ENCODE assay signal across 8 cellular contexts in the genomic region with DNA sequence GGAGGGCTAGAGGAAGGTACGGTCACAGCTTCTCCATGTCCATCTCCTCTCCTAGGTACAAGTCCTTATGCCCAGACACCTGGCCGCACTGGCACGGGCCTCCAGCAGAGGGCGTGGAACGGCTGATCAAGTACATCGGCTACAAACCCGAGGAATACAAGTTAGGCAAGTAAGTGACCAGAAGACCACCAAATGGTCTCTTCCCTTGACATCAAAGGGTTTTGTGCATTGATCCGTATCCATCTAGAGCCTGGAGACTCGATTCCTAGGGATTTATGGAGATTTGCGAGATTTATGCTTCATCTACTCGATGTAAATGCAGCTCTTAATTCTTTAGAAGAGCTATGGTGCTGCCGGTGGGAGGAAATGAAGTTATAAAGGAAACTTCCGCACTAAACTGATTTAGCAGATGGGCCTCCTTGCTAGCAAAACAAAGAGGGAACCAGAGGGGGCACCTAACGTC. TPM values are rescaled to one million over a fixed set of nuclear protein-coding genes. Genes with fewer than 3 reads are reported as not detected.
DNase-seq lines count a peak whose midpoint lies in the region; ATAC-seq and TF ChIP-seq lines count a peak whose summit lies in the region.

No MANE protein-coding gene starts in this region.

- H2AFZ ChIP-seq in mesenchymal stem cell (ENCODE audit: low read depth, low read length) = no peak overlapping the region

- peaks cover 11% of the 10 kb centered on the region for H3K4me1 Mint-ChIP-seq in activated CD4-positive, alpha-beta memory T cell treated with anti-CD3 and anti-CD28 coated beads, Interleukin-2, amount 10 ng/mL, durations not matched to agents 7 days and 5 days

- no peaks in the 10 kb centered on the region for H3K79me1 ChIP-seq in mesenchymal stem cell (replicated peaks; ENCODE audit: low read length, poor library complexity, severe bottlenecking)

- H3K36me3 ChIP-seq in mesenchymal stem cell (ENCODE audit: control insufficient read depth in 1 of 2, insufficient read depth in 2 of 2, low read depth in 1 of 2, low read length in 2 of 2) = no peaks in the 10 kb centered on the region

- POLR2A ChIA-PET in activated CD4-positive, alpha-beta memory T cell treated with anti-CD3 and anti-CD28 coated beads, Interleukin-2, amount 10 ng/mL, durations not matched to agents 7 days and 5 days (lab: Charles Lee) = interaction anchor here (1.0 to 1.6 kb wide), 2 partner anchors 19 to 43 kb away, joined by 3 to 5 read pairs; no protein-coding TSS in a partner anchor

- CTCF ChIA-PET in activated CD4-positive, alpha-beta memory T cell treated with anti-CD3 and anti-CD28 coated beads, Interleukin-2, amount 10 ng/mL, durations not matched to agents 7 days and 5 days (lab: Charles Lee) = interaction anchor here (0.7 to 3.5 kb wide), 20 partner anchors 10 to 342 kb away, joined by 3 to 16 read pairs (median 4); partner anchors contain the start of genes KCTD10 and UBE3B

- no peak overlapping the region for H3K23ac ChIP-seq in mesenchymal stem cell (ENCODE audit: low read length in 2 of 2)

- peak overlapping the region in 1 of 2 experiments; percentile 52 for H2BK12ac ChIP-seq in mesenchymal stem cell (ENCODE audit: low read length in 2 of 2)

- H3K4me3 Mint-ChIP-seq in activated CD4-positive, alpha-beta memory T cell treated with anti-CD3 and anti-CD28 coated beads, Interleukin-2, amount 10 ng/mL, durations not matched to agents 7 days and 5 days = no peak overlapping the region

- no peak for ATAC-seq in HG02588 (IDR thresholded peaks at IDR 0.05; ENCODE audit: unreplicated experiment)

- peak; percentile 69 for DNase-seq in COR-L47 (lab: John Stamatoyannopoulos, UW)
- DNase-seq in HL-60 (ENCODE audit: low read depth in 1 of 2, low spot score in 1 of 2) = peak; percentile 42 to 81
- peak; percentile 68 for DNase-seq in NCI-H774 (lab: John Stamatoyannopoulos, UW)
- peak; percentile 85 for DNase-seq in activated CD4-positive, alpha-beta memory T cell treated with anti-CD3 and anti-CD28 coated beads, Interleukin-2, amount 10 ng/mL, durations not matched to agents 7 days and 5 days
- DNase-seq in ecto neural progenitor cell (ENCODE audit: low spot score) = peak; percentile 89
- DNase-seq in mesenchymal stem cell = peak; percentile 76
- DNase-seq in stimulated activated CD8-positive, alpha-beta memory T cell treated with anti-CD3 and anti-CD28 coated beads, Interleukin-15, amount 100 ng/mL, for 24 hours (ENCODE audit: low read depth) = peak; percentile 48

- no peak overlapping the region for H3K14ac ChIP-seq in mesenchymal stem cell (ENCODE audit: low read length in 2 of 2)

- WGBS in mesenchymal stem cell = 49% methylated on average over 14 of the region's 14 CpGs

- H3K27me3 Mint-ChIP-seq in activated CD4-positive, alpha-beta memory T cell treated with anti-CD3 and anti-CD28 coated beads, Interleukin-2, amount 10 ng/mL, durations not matched to agents 7 days and 5 days = no peaks in the 10 kb centered on the region

- H3K9me3 Mint-ChIP-seq in activated CD4-positive, alpha-beta memory T cell treated with anti-CD3 and anti-CD28 coated beads, Interleukin-2, amount 10 ng/mL, durations not matched to agents 7 days and 5 days = no peaks in the 10 kb centered on the region

- H3K9ac ChIP-seq in mesenchymal stem cell (ENCODE audit: low read length) = peak overlapping the region; percentile 51

- H4K91ac ChIP-seq in mesenchymal stem cell (ENCODE audit: low read length) = no peak overlapping the region

- no peak overlapping the region for H3K27ac ChIP-seq in HL-60 (replicated peaks)
- H3K27ac ChIP-seq in mesenchymal stem cell (ENCODE audit: low read length, poor library complexity, severe bottlenecking) = no peak overlapping the region

- no peak overlapping the region for H3K18ac ChIP-seq in mesenchymal stem cell (ENCODE audit: low read depth in 1 of 2, low read length in 2 of 2)

- no peak overlapping the region for H2BK120ac ChIP-seq in mesenchymal stem cell (ENCODE audit: low read depth, low read length)

- peak; percentile 92 for TF ChIP-seq CTCF in HL-60 (IDR thresholded peaks at IDR 0.05; ENCODE audit: insufficient read depth, low read length)

- H2AK5ac ChIP-seq in mesenchymal stem cell (ENCODE audit: low read length, severe bottlenecking) = no peak overlapping the region

- no peak overlapping the region for H4K8ac ChIP-seq in mesenchymal stem cell (ENCODE audit: low read length)

- H3K36me3 Mint-ChIP-seq in activated CD4-positive, alpha-beta memory T cell treated with anti-CD3 and anti-CD28 coated beads, Interleukin-2, amount 10 ng/mL, durations not matched to agents 7 days and 5 days (ENCODE audit: low read depth) = no peaks in the 10 kb centered on the region

- H2BK15ac ChIP-seq in mesenchymal stem cell (ENCODE audit: low read depth, poor library complexity, severe bottlenecking) = peak overlapping the region; percentile 12

- no peak overlapping the region for H3K4me2 ChIP-seq in mesenchymal stem cell (ENCODE audit: low read length, poor library complexity, severe bottlenecking)

- no peaks in the 10 kb centered on the region for H3K27me3 ChIP-seq in HL-60 (ENCODE audit: insufficient read depth, poor library complexity, severe bottlenecking)
- H3K27me3 ChIP-seq in mesenchymal stem cell (ENCODE audit: control insufficient read depth in 1 of 2, insufficient read depth in 1 of 2, low read length in 2 of 2) = no peaks in the 10 kb centered on the region

- no peak overlapping the region for H2BK5ac ChIP-seq in mesenchymal stem cell (ENCODE audit: low read depth, low read length, poor library complexity, severe bottlenecking)

- H3K9me3 ChIP-seq in mesenchymal stem cell (ENCODE audit: control insufficient read depth, low read length) = no peaks in the 10 kb centered on the region

- H3K4me3 ChIP-seq in HL-60 (replicated peaks; ENCODE audit: insufficient read depth, low read length) (no peak overlapping the region), mesenchymal stem cell (ENCODE audit: insufficient read depth in 1 of 2, low read depth in 1 of 2, low read length in 2 of 2) (no peak overlapping the region)

- no peak overlapping the region for H3K4ac ChIP-seq in mesenchymal stem cell (ENCODE audit: low read depth in 1 of 2, low read length in 2 of 2)

- H3K27ac Mint-ChIP-seq in activated CD4-positive, alpha-beta memory T cell treated with anti-CD3 and anti-CD28 coated beads, Interleukin-2, amount 10 ng/mL, durations not matched to agents 7 days and 5 days = no peak overlapping the region

- no peaks in the 10 kb centered on the region for H3K4me1 ChIP-seq in mesenchymal stem cell (ENCODE audit: control insufficient read depth, insufficient read depth, low read depth, low read length)

RNA-seq across cellular contexts. Expression of gene KCTD10, which starts 44.2 kb away (rescaled TPM):
- total RNA-seq in activated CD4-positive, alpha-beta memory T cell treated with anti-CD3 and anti-CD28 coated beads, Interleukin-2, amount 10 ng/mL, durations not matched to agents 7 days and 5 days = 10 to 100 TPM; 44.1 to 45.2 TPM
- 139 TPM for polyA plus RNA-seq in mesenchymal stem cell (2013, experiment 1 of 2)
- 132 TPM for polyA plus RNA-seq in mesenchymal stem cell (2013, experiment 2 of 2)

RNA-seq across cellular contexts. Expression of gene UBE3B, which starts 44.6 kb away (rescaled TPM):
- total RNA-seq in activated CD4-positive, alpha-beta memory T cell treated with anti-CD3 and anti-CD28 coated beads, Interleukin-2, amount 10 ng/mL, durations not matched to agents 7 days and 5 days = 10 to 100 TPM; 35.2 to 37.5 TPM
- polyA plus RNA-seq in mesenchymal stem cell (2013, experiment 1 of 2) = 19.1 TPM
- 19.2 TPM for polyA plus RNA-seq in mesenchymal stem cell (2013, experiment 2 of 2)
